In genomic region chr7:150379590-150380379, GRCh38 we compare ENCODE assay signal across 8 cellular contexts.
A peak's percentile ranks its signal among the peaks of the same experiment; 100 is the strongest.
DNase-seq lines count a peak whose midpoint lies in the region; ATAC-seq and TF ChIP-seq lines count a peak whose summit lies in the region.

No MANE protein-coding gene starts in this region.

- peaks cover 90% of the 10 kb centered on the region for H3K4me1 Mint-ChIP-seq in stimulated activated memory B cell treated with anti-CD40 and anti-IgM and Interleukin-4, amounts not matched to agents 10 μg/mL and 1 μg/mL and 100 μg/mL, for 72 hours

- no peaks in the 10 kb centered on the region for H3K9me3 Mint-ChIP-seq in stimulated activated memory B cell treated with anti-CD40 and anti-IgM and Interleukin-4, amounts not matched to agents 10 μg/mL and 1 μg/mL and 100 μg/mL, for 72 hours

- no peaks in the 10 kb centered on the region for H3K27me3 Mint-ChIP-seq in stimulated activated memory B cell treated with anti-CD40 and anti-IgM and Interleukin-4, amounts not matched to agents 10 μg/mL and 1 μg/mL and 100 μg/mL, for 72 hours

- TF ChIP-seq CTCF in GM12875 (IDR thresholded peaks at IDR 0.05; ENCODE audit: borderline replicate concordance, insufficient read depth, low read depth, low read length) (no peak), astrocyte of the cerebellum (IDR thresholded peaks at IDR 0.05; ENCODE audit: low read depth, low read length, missing control alignments) (no peak)

- ATAC-seq in stimulated activated memory B cell treated with anti-CD40 and anti-IgM and Interleukin-4, amounts not matched to agents 10 μg/mL and 1 μg/mL and 100 μg/mL, for 72 hours: peak; percentile 2
- ATAC-seq in GM18873 (IDR thresholded peaks at IDR 0.05; ENCODE audit: low FRiP score, unreplicated experiment) (no peak), GM19023 (IDR thresholded peaks at IDR 0.05; ENCODE audit: unreplicated experiment) (no peak)

- in situ Hi-C loops in astrocyte of the cerebellum (cut with HindIII; ENCODE audit: low sequenced_read_pairs): no loop called here

- H3K36me3 Mint-ChIP-seq in stimulated activated memory B cell treated with anti-CD40 and anti-IgM and Interleukin-4, amounts not matched to agents 10 μg/mL and 1 μg/mL and 100 μg/mL, for 72 hours: peaks cover under 1% of the 10 kb centered on the region

- DNase-seq in AG08395 (ENCODE audit: low spot score): peak; percentile 34
- peak; percentile 47 to 55 for DNase-seq in Kasumi-1 (lab: John Stamatoyannopoulos, UW)
- DNase-seq in astrocyte of the cerebellum (ENCODE audit: low read depth): no peak
- DNase-seq in iris pigment epithelial cell (ENCODE audit: low read depth): peak; percentile 26

- H3K4me3 ChIP-seq in GM12875 (ENCODE audit: low read depth, low read length) (peak overlapping the region; percentile 65), astrocyte of the cerebellum (ENCODE audit: low read depth, low read length) (peak overlapping the region; percentile 84)

- peak overlapping the region; percentile 87 for H3K4me3 Mint-ChIP-seq in stimulated activated memory B cell treated with anti-CD40 and anti-IgM and Interleukin-4, amounts not matched to agents 10 μg/mL and 1 μg/mL and 100 μg/mL, for 72 hours

- H3K27ac Mint-ChIP-seq in stimulated activated memory B cell treated with anti-CD40 and anti-IgM and Interleukin-4, amounts not matched to agents 10 μg/mL and 1 μg/mL and 100 μg/mL, for 72 hours: peak overlapping the region; percentile 95
